1 cellular context compared by ENCODE assay signal in genomic region chr17:30600062-30600829, GRCh38.
A peak's percentile ranks its signal among the peaks of the same experiment; 100 is the strongest.
TF ChIP-seq lines count a peak whose summit lies in the region.

No MANE protein-coding gene starts in this region.

TF ChIP-seq in HepG2, 621 proteins besides CTCF, POLR2A, EP300 and RAD21 (continued from another document):
- TF ChIP-seq, protein P1, sequence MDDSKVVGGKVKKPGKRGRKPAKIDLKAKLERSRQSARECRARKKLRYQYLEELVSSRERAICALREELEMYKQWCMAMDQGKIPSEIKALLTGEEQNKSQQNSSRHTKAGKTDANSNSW (CRISPR knock-in tag; IDR thresholded peaks at IDR 0.05; ENCODE audit: borderline replicate concordance) = no peak
- TF ChIP-seq KAT7 (CRISPR knock-in tag; IDR thresholded peaks at IDR 0.05; ENCODE audit: borderline replicate concordance) (0 out of 2 replicates have a peak, but pooled peaks have one; percentile 50), ZNF883 (CRISPR knock-in tag; IDR thresholded peaks at IDR 0.05; ENCODE audit: not compliant biosample characterization) (peak; percentile 42), SAFB2 (CRISPR knock-in tag; IDR thresholded peaks at IDR 0.05; ENCODE audit: borderline replicate concordance, low read depth) (0 out of 2 replicates have a peak, but pooled peaks have one; percentile 30), MEIS2 (CRISPR knock-in tag; IDR thresholded peaks at IDR 0.05) (no peak; the same call in 1 of the 2 replicates), ZNF230 (CRISPR knock-in tag; IDR thresholded peaks at IDR 0.05) (peak; percentile 75; the same call in 1 of the 2 replicates), MTA1 (CRISPR knock-in tag; IDR thresholded peaks at IDR 0.05; ENCODE audit: borderline replicate concordance) (0 out of 2 replicates have a peak, but pooled peaks have one; percentile 64), ZNF180 (CRISPR knock-in tag; IDR thresholded peaks at IDR 0.05; ENCODE audit: borderline replicate concordance, low read depth) (no peak), ZNF850 (CRISPR knock-in tag; conservative IDR thresholded peaks at IDR 0.05) (no peak; the same call in none of the 2 replicates), NR2F2 (IDR thresholded peaks at IDR 0.05; ENCODE audit: borderline replicate concordance, low read depth) (no peak), KDM1A (CRISPR knock-in tag; IDR thresholded peaks at IDR 0.05) (no peak), ZNF713 (CRISPR knock-in tag; IDR thresholded peaks at IDR 0.05) (no peak), KDM4B (CRISPR knock-in tag; IDR thresholded peaks at IDR 0.05) (no peak), ZNF232 (CRISPR knock-in tag; IDR thresholded peaks at IDR 0.05; ENCODE audit: borderline replicate concordance) (peak; percentile 55; the same call in 1 of the 2 replicates), ELF1 (CRISPR knock-in tag; IDR thresholded peaks at IDR 0.05) (no peak), ZNF879 (CRISPR knock-in tag; IDR thresholded peaks at IDR 0.05) (0 out of 2 replicates have a peak, but pooled peaks have one; percentile 22), DNMT3B (CRISPR knock-in tag; conservative IDR thresholded peaks at IDR 0.05) (no peak), AHR (CRISPR knock-in tag; IDR thresholded peaks at IDR 0.05) (no peak), ISL2 (CRISPR knock-in tag; IDR thresholded peaks at IDR 0.05) (peak; percentile 70; the same call in 1 of the 2 replicates), ELF4 (CRISPR knock-in tag; IDR thresholded peaks at IDR 0.05; ENCODE audit: borderline replicate concordance) (no peak)
- TF ChIP-seq, protein P2, sequence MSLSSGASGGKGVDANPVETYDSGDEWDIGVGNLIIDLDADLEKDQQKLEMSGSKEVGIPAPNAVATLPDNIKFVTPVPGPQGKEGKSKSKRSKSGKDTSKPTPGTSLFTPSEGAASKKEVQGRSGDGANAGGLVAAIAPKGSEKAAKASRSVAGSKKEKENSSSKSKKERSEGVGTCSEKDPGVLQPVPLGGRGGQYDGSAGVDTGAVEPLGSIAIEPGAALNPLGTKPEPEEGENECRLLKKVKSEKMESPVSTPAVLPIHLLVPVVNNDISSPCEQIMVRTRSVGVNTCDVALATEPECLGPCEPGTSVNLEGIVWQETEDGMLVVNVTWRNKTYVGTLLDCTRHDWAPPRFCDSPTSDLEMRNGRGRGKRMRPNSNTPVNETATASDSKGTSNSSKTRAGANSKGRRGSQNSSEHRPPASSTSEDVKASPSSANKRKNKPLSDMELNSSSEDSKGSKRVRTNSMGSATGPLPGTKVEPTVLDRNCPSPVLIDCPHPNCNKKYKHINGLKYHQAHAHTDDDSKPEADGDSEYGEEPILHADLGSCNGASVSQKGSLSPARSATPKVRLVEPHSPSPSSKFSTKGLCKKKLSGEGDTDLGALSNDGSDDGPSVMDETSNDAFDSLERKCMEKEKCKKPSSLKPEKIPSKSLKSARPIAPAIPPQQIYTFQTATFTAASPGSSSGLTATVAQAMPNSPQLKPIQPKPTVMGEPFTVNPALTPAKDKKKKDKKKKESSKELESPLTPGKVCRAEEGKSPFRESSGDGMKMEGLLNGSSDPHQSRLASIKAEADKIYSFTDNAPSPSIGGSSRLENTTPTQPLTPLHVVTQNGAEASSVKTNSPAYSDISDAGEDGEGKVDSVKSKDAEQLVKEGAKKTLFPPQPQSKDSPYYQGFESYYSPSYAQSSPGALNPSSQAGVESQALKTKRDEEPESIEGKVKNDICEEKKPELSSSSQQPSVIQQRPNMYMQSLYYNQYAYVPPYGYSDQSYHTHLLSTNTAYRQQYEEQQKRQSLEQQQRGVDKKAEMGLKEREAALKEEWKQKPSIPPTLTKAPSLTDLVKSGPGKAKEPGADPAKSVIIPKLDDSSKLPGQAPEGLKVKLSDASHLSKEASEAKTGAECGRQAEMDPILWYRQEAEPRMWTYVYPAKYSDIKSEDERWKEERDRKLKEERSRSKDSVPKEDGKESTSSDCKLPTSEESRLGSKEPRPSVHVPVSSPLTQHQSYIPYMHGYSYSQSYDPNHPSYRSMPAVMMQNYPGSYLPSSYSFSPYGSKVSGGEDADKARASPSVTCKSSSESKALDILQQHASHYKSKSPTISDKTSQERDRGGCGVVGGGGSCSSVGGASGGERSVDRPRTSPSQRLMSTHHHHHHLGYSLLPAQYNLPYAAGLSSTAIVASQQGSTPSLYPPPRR (CRISPR knock-in tag; IDR thresholded peaks at IDR 0.05; ENCODE audit: borderline replicate concordance) = peak; percentile 58
- TF ChIP-seq, protein P3, sequence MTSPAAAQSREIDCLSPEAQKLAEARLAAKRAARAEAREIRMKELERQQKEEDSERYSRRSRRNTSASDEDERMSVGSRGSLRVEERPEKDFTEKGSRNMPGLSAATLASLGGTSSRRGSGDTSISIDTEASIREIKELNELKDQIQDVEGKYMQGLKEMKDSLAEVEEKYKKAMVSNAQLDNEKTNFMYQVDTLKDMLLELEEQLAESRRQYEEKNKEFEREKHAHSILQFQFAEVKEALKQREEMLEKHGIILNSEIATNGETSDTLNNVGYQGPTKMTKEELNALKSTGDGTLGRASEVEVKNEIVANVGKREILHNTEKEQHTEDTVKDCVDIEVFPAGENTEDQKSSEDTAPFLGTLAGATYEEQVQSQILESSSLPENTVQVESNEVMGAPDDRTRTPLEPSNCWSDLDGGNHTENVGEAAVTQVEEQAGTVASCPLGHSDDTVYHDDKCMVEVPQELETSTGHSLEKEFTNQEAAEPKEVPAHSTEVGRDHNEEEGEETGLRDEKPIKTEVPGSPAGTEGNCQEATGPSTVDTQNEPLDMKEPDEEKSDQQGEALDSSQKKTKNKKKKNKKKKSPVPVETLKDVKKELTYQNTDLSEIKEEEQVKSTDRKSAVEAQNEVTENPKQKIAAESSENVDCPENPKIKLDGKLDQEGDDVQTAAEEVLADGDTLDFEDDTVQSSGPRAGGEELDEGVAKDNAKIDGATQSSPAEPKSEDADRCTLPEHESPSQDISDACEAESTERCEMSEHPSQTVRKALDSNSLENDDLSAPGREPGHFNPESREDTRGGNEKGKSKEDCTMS (CRISPR knock-in tag; conservative IDR thresholded peaks at IDR 0.05) = no peak
